Comparison of ENCODE assay signal across 14 cellular contexts in genomic region chr9:137722481-137722880, GRCh38.
DNase-seq lines count a peak whose midpoint lies in the region; ATAC-seq and TF ChIP-seq lines count a peak whose summit lies in the region.
"Had no signal": no experiment of that assay in that cellular context is flagged by ENCODE, and none has a peak within 500 bp of the region (broad histone marks: within the 10 kb centered on the region; RNA-seq: fewer than 3 reads in every experiment).

No MANE protein-coding gene starts in this region.

- H3K27ac ChIP-seq in upper lobe of right lung: no peak overlapping the region
- H3K27ac ChIP-seq: SK-N-MC had no signal

- H3K9me3 Mint-ChIP-seq in activated naive CD4-positive, alpha-beta T cell treated with anti-CD3 and anti-CD28 coated beads, Interleukin-2, amount 10 ng/mL, durations not matched to agents 7 days and 5 days: peaks cover 47% of the 10 kb centered on the region
- peaks cover 26% of the 10 kb centered on the region for H3K9me3 Mint-ChIP-seq in activated naive CD8-positive, alpha-beta T cell treated with anti-CD3 and anti-CD28 coated beads, Interleukin-2, amount 50 U/mL, for 24 hours

- no peak for TF ChIP-seq CTCF in mucosa of descending colon (IDR thresholded peaks at IDR 0.05)
- no peak for TF ChIP-seq CTCF in upper lobe of right lung (IDR thresholded peaks at IDR 0.05)

- H3K27me3 ChIP-seq in upper lobe of right lung: no peaks in the 10 kb centered on the region
- H3K27me3 ChIP-seq: ovary had no signal

- peaks cover 33% of the 10 kb centered on the region for H3K4me1 Mint-ChIP-seq in activated naive CD4-positive, alpha-beta T cell treated with anti-CD3 and anti-CD28 coated beads, Interleukin-2, amount 10 ng/mL, durations not matched to agents 7 days and 5 days
- H3K4me1 Mint-ChIP-seq in activated naive CD8-positive, alpha-beta T cell treated with anti-CD3 and anti-CD28 coated beads, Interleukin-2, amount 50 U/mL, for 24 hours: peaks cover 42% of the 10 kb centered on the region

- H3K36me3 Mint-ChIP-seq in activated naive CD4-positive, alpha-beta T cell treated with anti-CD3 and anti-CD28 coated beads, Interleukin-2, amount 10 ng/mL, durations not matched to agents 7 days and 5 days: peaks cover 84% of the 10 kb centered on the region
- peaks cover 74% of the 10 kb centered on the region for H3K36me3 Mint-ChIP-seq in activated naive CD8-positive, alpha-beta T cell treated with anti-CD3 and anti-CD28 coated beads, Interleukin-2, amount 50 U/mL, for 24 hours (ENCODE audit: low read depth)

- no peak overlapping the region for H3K4me3 Mint-ChIP-seq in activated naive CD4-positive, alpha-beta T cell treated with anti-CD3 and anti-CD28 coated beads, Interleukin-2, amount 10 ng/mL, durations not matched to agents 7 days and 5 days
- peak overlapping the region; percentile 43 for H3K4me3 Mint-ChIP-seq in activated naive CD8-positive, alpha-beta T cell treated with anti-CD3 and anti-CD28 coated beads, Interleukin-2, amount 50 U/mL, for 24 hours

- CTCF ChIA-PET in activated naive CD4-positive, alpha-beta T cell treated with anti-CD3 and anti-CD28 coated beads, Interleukin-2, amount 10 ng/mL, durations not matched to agents 7 days and 5 days (lab: Charles Lee): no interaction called here

- H3K4me1 ChIP-seq in mucosa of descending colon (ENCODE audit: low read depth) (no peaks in the 10 kb centered on the region), upper lobe of right lung (peaks cover 10% of the 10 kb centered on the region)

- H3K4me3 ChIP-seq in mucosa of descending colon (no peak overlapping the region), upper lobe of right lung (no peak overlapping the region)
- H3K4me3 ChIP-seq: ovary, SK-N-MC had no signal

- H3K36me3 ChIP-seq in mucosa of descending colon (ENCODE audit: low read depth) (no peaks in the 10 kb centered on the region), upper lobe of right lung (peaks cover 22% of the 10 kb centered on the region)
- H3K36me3 ChIP-seq: ovary had no signal

- no peaks in the 10 kb centered on the region for H3K9me3 ChIP-seq in mucosa of descending colon
- H3K9me3 ChIP-seq in upper lobe of right lung: no peaks in the 10 kb centered on the region
- H3K9me3 ChIP-seq: ovary had no signal

- ATAC-seq in activated naive CD8-positive, alpha-beta T cell treated with anti-CD3 and anti-CD28 coated beads, Interleukin-2, amount 50 U/mL, for 24 hours: peak; percentile 52
- peak; percentile 20 for ATAC-seq in mucosa of descending colon
- ATAC-seq in upper lobe of right lung: peak; percentile 18
- no peak for ATAC-seq in GM18519 (IDR thresholded peaks at IDR 0.05; ENCODE audit: low FRiP score, unreplicated experiment)
- ATAC-seq in HG03439 (IDR thresholded peaks at IDR 0.05; ENCODE audit: unreplicated experiment): no peak

- no peaks in the 10 kb centered on the region for H3K27me3 Mint-ChIP-seq in activated naive CD4-positive, alpha-beta T cell treated with anti-CD3 and anti-CD28 coated beads, Interleukin-2, amount 10 ng/mL, durations not matched to agents 7 days and 5 days
- no peaks in the 10 kb centered on the region for H3K27me3 Mint-ChIP-seq in activated naive CD8-positive, alpha-beta T cell treated with anti-CD3 and anti-CD28 coated beads, Interleukin-2, amount 50 U/mL, for 24 hours

- peak overlapping the region; percentile 88 for H3K27ac Mint-ChIP-seq in activated naive CD4-positive, alpha-beta T cell treated with anti-CD3 and anti-CD28 coated beads, Interleukin-2, amount 10 ng/mL, durations not matched to agents 7 days and 5 days
- H3K27ac Mint-ChIP-seq in activated naive CD8-positive, alpha-beta T cell treated with anti-CD3 and anti-CD28 coated beads, Interleukin-2, amount 50 U/mL, for 24 hours: peak overlapping the region; percentile 81

- no peak for DNase-seq in activated naive CD4-positive, alpha-beta T cell treated with anti-CD3 and anti-CD28 coated beads, Interleukin-2, amount 10 ng/mL, durations not matched to agents 7 days and 5 days
- no peak for DNase-seq in activated naive CD4-positive, alpha-beta T cell treated with anti-CD3 and anti-CD28 coated beads, Interleukin-2, amount 50 U/mL, for 16 hours
- DNase-seq in activated naive CD8-positive, alpha-beta T cell treated with anti-CD3 and anti-CD28 coated beads, Interleukin-2, amount 50 U/mL, for 24 hours: no peak
- DNase-seq in mucosa of descending colon (no peak), upper lobe of right lung (no peak), kidney glomerular epithelial cell (lab: John Stamatoyannopoulos, UW) (no peak)
- DNase-seq: activated CD4-positive, CD25-positive, alpha-beta regulatory T cell treated with anti-CD3 and anti-CD28 coated beads, Interleukin-2, amount 50 U/mL, for 72 hours; amniotic stem cell; NCI-H1417; NCI-H82; ovary had no signal

- intact Hi-C loops in mucosa of descending colon (cut with DNase I, micrococcal nuclease) (no loop called here), upper lobe of right lung (cut with DNase I) (no loop called here)

Comparison
In these comparisons a context has a peak if more than half of its experiments do, and no peak if none do; other contexts are left out.
1. ATAC-seq: peak in activated naive CD8-positive, alpha-beta T cell treated with anti-CD3 and anti-CD28 coated beads, Interleukin-2, amount 50 U/mL, for 24 hours (single experiment), mucosa of descending colon (single experiment) and upper lobe of right lung (single experiment); none in GM18519 (single experiment) and HG03439 (single experiment).